ENCODE assay signal across 8 cellular contexts in genomic region chr12:50166776-50167025, GRCh38.
DNase-seq lines count a peak whose midpoint lies in the region; ATAC-seq lines count a peak whose summit lies in the region.

No MANE protein-coding gene starts in this region.

- peak; percentile 11 for DNase-seq in activated naive CD8-positive, alpha-beta T cell treated with anti-CD3 and anti-CD28 coated beads, Interleukin-2, amount 50 U/mL, for 16 hours (ENCODE audit: low read depth, low spot score)
- peak; percentile 24 to 74 (median 24) for DNase-seq in stimulated activated CD4-positive, alpha-beta T cell treated with anti-CD3 and anti-CD28 coated beads, TNF-alpha, amount 100 ng/mL, for 24 hours (ENCODE audit: low read depth in 3 of 3)
- no peak for DNase-seq in NCI-H1930 (lab: John Stamatoyannopoulos, UW)

- H3K27me3 ChIP-seq in layer of hippocampus (ENCODE audit: control insufficient read depth, insufficient read depth, low read length), result no peaks in the 10 kb centered on the region

- H3K27ac ChIP-seq in KOPT-K1 (ENCODE audit: low read depth, low read length, poor library complexity, severe bottlenecking) (peak overlapping the region; percentile 87), layer of hippocampus (ENCODE audit: low read depth, low read length) (peak overlapping the region; percentile 82)

- no peaks in the 10 kb centered on the region for H3K36me3 ChIP-seq in KOPT-K1 (ENCODE audit: insufficient read depth, low read length)

- H3K9me3 ChIP-seq in KOPT-K1 (ENCODE audit: insufficient read depth, low read length, poor library complexity, severe bottlenecking), result no peaks in the 10 kb centered on the region

- peak; percentile 34 for ATAC-seq in GM18868 (IDR thresholded peaks at IDR 0.05; ENCODE audit: unreplicated experiment)
- ATAC-seq in GM18907 (IDR thresholded peaks at IDR 0.05; ENCODE audit: unreplicated experiment), result no peak
- ATAC-seq in GM18498 (IDR thresholded peaks at IDR 0.05; ENCODE audit: unreplicated experiment), result no peak

Comparison
In these comparisons a context has a peak if more than half of its experiments do, and no peak if none do; other contexts are left out.
1. DNase-seq: peak in activated naive CD8-positive, alpha-beta T cell treated with anti-CD3 and anti-CD28 coated beads, Interleukin-2, amount 50 U/mL, for 16 hours (single experiment) and stimulated activated CD4-positive, alpha-beta T cell treated with anti-CD3 and anti-CD28 coated beads, TNF-alpha, amount 100 ng/mL, for 24 hours (3 of 3); none in NCI-H1930 (0 of 2).